In genomic region chr6:110476046-110476849, GRCh38 we compare ENCODE assay signal across 8 cellular contexts. TPM values are rescaled to one million over a fixed set of nuclear protein-coding genes. Genes with fewer than 3 reads are reported as not detected.
DNase-seq lines count a peak whose midpoint lies in the region; ATAC-seq and TF ChIP-seq lines count a peak whose summit lies in the region.

SLC22A16 (minus strand) TSS chr6:110476613; CDS start chr6:110476574, 39 bp downstream.

- DNase-seq in stimulated activated CD4-positive, alpha-beta T cell treated with anti-CD3 and anti-CD28 coated beads, Interleukin-15, amount 100 ng/mL, for 24 hours: peak; percentile 10
- no peak for DNase-seq in stimulated activated CD4-positive, alpha-beta T cell treated with anti-CD3 and anti-CD28 coated beads, Interleukin-2, amount 100 ng/mL, for 48 hours
- DNase-seq in brain microvascular endothelial cell (no peak), left lung (peak in 1 of 2 donors; percentile 93), NCI-H146 (lab: John Stamatoyannopoulos, UW) (no peak), hepatic stellate cell (ENCODE audit: low spot score) (no peak), SIG-M5 (lab: John Stamatoyannopoulos, UW) (no peak)

- peak; percentile 57 for ATAC-seq in left lung
- no peak for ATAC-seq in GM19455 (IDR thresholded peaks at IDR 0.05; ENCODE audit: unreplicated experiment)

- H3K27me3 ChIP-seq in brain microvascular endothelial cell (replicated peaks) (peaks cover 13% of the 10 kb centered on the region), left lung (peaks cover 21 to 32% of the 10 kb centered on the region in 2 donors)

- H3K36me3 ChIP-seq in brain microvascular endothelial cell (replicated peaks) (no peaks in the 10 kb centered on the region), left lung (no peaks in the 10 kb centered on the region)

- TF ChIP-seq CTCF in brain microvascular endothelial cell (IDR thresholded peaks at IDR 0.05; ENCODE audit: low read depth, low read length, missing control alignments) (no peak), left lung (IDR thresholded peaks at IDR 0.05) (no peak)

- intact Hi-C loops in left lung (cut with DNase I): no loop called here

- peaks cover 0 to 19% of the 10 kb centered on the region in 2 donors for H3K4me1 ChIP-seq in left lung

- H3K27ac ChIP-seq in brain microvascular endothelial cell: no peak within 1 kb of the TSS
- H3K27ac ChIP-seq in left lung: peak within 1 kb of the TSS in 1 of 2 donors; percentile 93

- in situ Hi-C loops in brain microvascular endothelial cell (cut with HindIII; ENCODE audit: low pct_ligation_motif_present, low sequenced_read_pairs): no loop called here

- peak within 1 kb of the TSS; percentile 43 for H3K4me3 ChIP-seq in brain microvascular endothelial cell (ENCODE audit: low read depth, low read length)
- H3K4me3 ChIP-seq in left lung: peak within 1 kb of the TSS in 1 of 2 donors; percentile 49

- H3K9me3 ChIP-seq in left lung: no peaks in the 10 kb centered on the region

RNA-seq across cellular contexts. Expression of gene SLC22A16, which starts in this region (rescaled TPM):
- total RNA-seq in left lung: 1 to 10 TPM in 1 of 2 donors, under 1 TPM in 1; 0.52 to 5.4 TPM
